In genomic region chr5:50730336-50730735, GRCh38 we compare ENCODE assay signal across 1 cellular context.
TF ChIP-seq lines count a peak whose summit lies in the region.

No MANE protein-coding gene starts in this region.

TF ChIP-seq in WTC11, 78 proteins besides CTCF, POLR2A, EP300 and RAD21 (continued from another document):
- TF ChIP-seq MLX (CRISPR knock-in tag; IDR thresholded peaks at IDR 0.05) (no peak), IRF2 (CRISPR knock-in tag; IDR thresholded peaks at IDR 0.05; ENCODE audit: borderline replicate concordance, low read depth) (no peak)
